ENCODE assay signal across 17 cellular contexts in the genomic region with DNA sequence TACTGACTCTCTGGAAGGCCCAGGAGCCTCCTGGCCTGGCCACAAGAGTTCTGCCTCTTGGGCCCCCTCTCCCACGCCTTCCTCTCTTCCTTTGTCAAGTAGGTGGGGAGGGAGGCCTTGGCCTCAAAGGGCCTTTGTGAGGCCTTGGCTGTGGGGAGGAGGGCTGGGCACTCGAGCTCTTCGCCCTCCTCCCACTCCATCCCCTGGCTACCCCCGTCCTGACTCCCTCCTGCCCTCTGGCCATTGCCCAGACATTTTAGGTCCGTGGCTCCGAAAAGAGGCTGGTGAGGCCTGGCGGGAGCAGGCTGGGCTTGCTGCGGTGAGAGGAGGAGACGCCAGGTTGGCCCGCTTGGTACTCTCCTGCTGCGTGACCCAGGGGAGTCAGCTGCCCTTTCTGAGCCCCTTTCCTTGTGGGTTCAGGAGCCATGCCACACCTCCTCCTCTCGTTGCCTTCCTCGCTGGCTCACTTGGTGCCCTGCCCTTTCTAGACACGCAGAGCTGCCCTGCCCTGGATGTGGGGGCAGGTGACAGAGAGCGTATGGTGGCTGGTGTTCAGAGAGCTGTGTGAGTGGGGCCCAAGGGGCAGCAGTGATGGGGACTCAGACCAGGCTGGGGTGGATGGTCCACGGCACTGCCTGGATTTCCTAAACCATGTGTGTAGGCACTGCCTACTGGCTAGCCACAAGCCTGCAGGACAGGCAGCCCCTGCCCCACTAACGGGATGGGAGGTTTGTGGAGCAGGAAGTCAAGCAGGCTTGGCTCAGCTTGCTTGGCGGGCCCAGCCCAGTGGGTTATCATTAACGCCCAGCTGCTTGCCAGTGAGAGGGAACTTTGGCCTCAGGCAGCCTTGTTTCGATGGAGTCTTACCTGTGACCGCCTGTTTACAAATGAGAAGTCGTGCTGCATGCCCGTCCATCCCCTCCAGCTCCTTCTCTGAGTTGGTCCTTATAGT. TPM values are rescaled to one million over a fixed set of nuclear protein-coding genes. Genes with fewer than 3 reads are reported as not detected.
DNase-seq lines count a peak whose midpoint lies in the region; ATAC-seq and TF ChIP-seq lines count a peak whose summit lies in the region.
"Had no signal": no experiment of that assay in that cellular context is flagged by ENCODE, and none has a peak within 500 bp of the region (broad histone marks: within the 10 kb centered on the region; RNA-seq: fewer than 3 reads in every experiment).

No MANE protein-coding gene starts in this region.

- H3K36me3 Mint-ChIP-seq in Calu3 (ENCODE audit: insufficient read depth, unreplicated experiment), result peaks cover 13% of the 10 kb centered on the region
- H3K36me3 Mint-ChIP-seq in activated naive CD4-positive, alpha-beta T cell treated with anti-CD3 and anti-CD28 coated beads, Interleukin-2, amount 50 U/mL, for 72 hours, result no peaks in the 10 kb centered on the region
- H3K36me3 Mint-ChIP-seq: activated naive CD4-positive, alpha-beta T cell treated with anti-CD3 and anti-CD28 coated beads, Interleukin-2, amount 50 U/mL, for 24 hours had no signal

- CTCF ChIA-PET in Calu3 (lab: Charles Lee), result interaction anchor here (0.6 to 1.7 kb wide), 6 partner anchors 11 to 1607 kb away, joined by 3 to 9 read pairs (median 4); a partner anchor contains a TSS

- peak overlapping the region; percentile 85; the same call in 1 of the 2 replicates for H3K27ac ChIP-seq in VCaP
- H3K27ac ChIP-seq in rectal smooth muscle tissue (ENCODE audit: low read depth, low read length), result peak overlapping the region; percentile 18
- H3K27ac ChIP-seq: cardiac muscle cell had no signal

- no peaks in the 10 kb centered on the region for H3K27me3 ChIP-seq in rectal smooth muscle tissue (ENCODE audit: control insufficient read depth, insufficient read depth, low read length)
- H3K27me3 ChIP-seq: cardiac muscle cell, heart right ventricle had no signal

- BruUV-seq in Calu3 (replicated peaks; lab: Mats Ljungman, UMichigan), result no TSS peak

- peaks cover 3% of the 10 kb centered on the region for H3K4me1 ChIP-seq in rectal smooth muscle tissue (ENCODE audit: control insufficient read depth, insufficient read depth, low read length)

- ATAC-seq in left lobe of liver, result peak; percentile 80
- ATAC-seq in activated naive CD4-positive, alpha-beta T cell treated with anti-CD3 and anti-CD28 coated beads, Interleukin-2, amount 50 U/mL, for 72 hours, result no peak
- ATAC-seq: activated CD4-positive, CD25-positive, alpha-beta regulatory T cell treated with anti-CD3 and anti-CD28 coated beads, Interleukin-2, amount 50 U/mL, for 24 hours; SK-N-SH treated with all-trans-retinoic acid at 6 μM for 48 hours had no signal

- peak overlapping the region; percentile 10 for H3K9ac ChIP-seq in rectal smooth muscle tissue (ENCODE audit: low read length)

- peak overlapping the region; percentile 54 for H3K27ac Mint-ChIP-seq in Calu3 (ENCODE audit: unreplicated experiment)
- H3K27ac Mint-ChIP-seq in activated naive CD4-positive, alpha-beta T cell treated with anti-CD3 and anti-CD28 coated beads, Interleukin-2, amount 50 U/mL, for 72 hours, result no peak overlapping the region
- H3K27ac Mint-ChIP-seq: activated naive CD4-positive, alpha-beta T cell treated with anti-CD3 and anti-CD28 coated beads, Interleukin-2, amount 50 U/mL, for 24 hours had no signal

- H3K9me3 Mint-ChIP-seq in Calu3 (ENCODE audit: low read depth, unreplicated experiment), result no peaks in the 10 kb centered on the region
- H3K9me3 Mint-ChIP-seq in activated naive CD4-positive, alpha-beta T cell treated with anti-CD3 and anti-CD28 coated beads, Interleukin-2, amount 50 U/mL, for 72 hours, result no peaks in the 10 kb centered on the region
- H3K9me3 Mint-ChIP-seq: activated naive CD4-positive, alpha-beta T cell treated with anti-CD3 and anti-CD28 coated beads, Interleukin-2, amount 50 U/mL, for 24 hours had no signal

- TF ChIP-seq CTCF in Calu3 (IDR thresholded peaks at IDR 0.05; ENCODE audit: unreplicated experiment), result no peak
- no peak for TF ChIP-seq CTCF in VCaP (conservative IDR thresholded peaks at IDR 0.05)

- no peaks in the 10 kb centered on the region for H3K36me3 ChIP-seq in rectal smooth muscle tissue (ENCODE audit: control insufficient read depth, insufficient read depth, low read length)
- H3K36me3 ChIP-seq: cardiac muscle cell had no signal

- peaks cover 70% of the 10 kb centered on the region for H3K4me1 Mint-ChIP-seq in Calu3 (ENCODE audit: low read depth, unreplicated experiment)

- no peak overlapping the region for H3K4me3 ChIP-seq in rectal smooth muscle tissue (ENCODE audit: low read length)
- H3K4me3 ChIP-seq: cardiac muscle cell, heart right ventricle had no signal

- DNase-seq in Calu3, result peak; percentile 56
- peak; percentile 91 for DNase-seq in left lobe of liver (ENCODE audit: low spot score)
- DNase-seq in HK-2 (ENCODE audit: unreplicated experiment), result no peak
- DNase-seq in activated naive CD4-positive, alpha-beta T cell treated with anti-CD3 and anti-CD28 coated beads, Interleukin-2, amount 50 U/mL, for 72 hours (ENCODE audit: low spot score in 2 of 2), result no peak
- no peak for DNase-seq in SIG-M5 (lab: John Stamatoyannopoulos, UW)
- DNase-seq in NCI-H1092 (lab: John Stamatoyannopoulos, UW), result no peak
- DNase-seq: activated CD8-positive, alpha-beta memory T cell treated with anti-CD3 and anti-CD28 coated beads, Interleukin-2, amount 50 U/mL, for 4 hours; DMS79 treated with DMSO at 0.1 percent for 48 hours; heart right ventricle; NCI-H1092 treated with DMSO at 0.1 percent for 48 hours; stimulated activated CD4-positive, alpha-beta T cell treated with anti-CD3 and anti-CD28 coated beads, Interleukin-15, amount 100 ng/mL, for 24 hours had no signal

- intact Hi-C loops in Calu3 (cut with micrococcal nuclease; ENCODE audit: unreplicated experiment), result no loop called here

- no peaks in the 10 kb centered on the region for H3K27me3 Mint-ChIP-seq in Calu3 (ENCODE audit: unreplicated experiment)
- H3K27me3 Mint-ChIP-seq: activated naive CD4-positive, alpha-beta T cell treated with anti-CD3 and anti-CD28 coated beads, Interleukin-2, amount 50 U/mL, for 24 hours had no signal

- H3K4me3 Mint-ChIP-seq in Calu3 (ENCODE audit: low read depth, unreplicated experiment), result peak overlapping the region; percentile 37
- H3K4me3 Mint-ChIP-seq: activated naive CD4-positive, alpha-beta T cell treated with anti-CD3 and anti-CD28 coated beads, Interleukin-2, amount 50 U/mL, for 24 hours had no signal

RNA-seq across cellular contexts. Expression of a gene that starts 15.8 kb away (rescaled TPM):
- total RNA-seq in Calu3 (2022) (1.1 and 2.6 TPM in 2 replicates), left lobe of liver (3.4 TPM)
- not detected for total RNA-seq in activated naive CD4-positive, alpha-beta T cell treated with anti-CD3 and anti-CD28 coated beads, Interleukin-2, amount 50 U/mL, for 72 hours
- total RNA-seq: cardiac muscle cell had no signal

RNA-seq across cellular contexts. Expression of a gene that starts 20.0 kb away (rescaled TPM):
- total RNA-seq in Calu3 (2022), result 22.3 and 41.5 TPM in 2 replicates
- 78.1 TPM for total RNA-seq in left lobe of liver
- total RNA-seq in activated naive CD4-positive, alpha-beta T cell treated with anti-CD3 and anti-CD28 coated beads, Interleukin-2, amount 50 U/mL, for 72 hours, result 1 to 10 TPM in 1 of 2 donors, under 1 TPM in 1; 0.89 to 2.5 TPM

RNA-seq across cellular contexts. Expression of a gene that starts 41.2 kb away (rescaled TPM):
- total RNA-seq in Calu3 (2022) (3.7 and 5.2 TPM in 2 replicates), left lobe of liver (38.5 TPM)
- total RNA-seq in activated naive CD4-positive, alpha-beta T cell treated with anti-CD3 and anti-CD28 coated beads, Interleukin-2, amount 50 U/mL, for 72 hours, result under 1 TPM in 1 of 2 donors, not detected in 1; 0.32 TPM

RNA-seq across cellular contexts. Expression of a gene that starts 52.6 kb away (rescaled TPM):
- 0.28 and 0.39 TPM in 2 replicates for total RNA-seq in Calu3 (2022)
- not detected for total RNA-seq in left lobe of liver
- total RNA-seq in activated naive CD4-positive, alpha-beta T cell treated with anti-CD3 and anti-CD28 coated beads, Interleukin-2, amount 50 U/mL, for 72 hours, result not detected
- total RNA-seq: cardiac muscle cell, heart right ventricle had no signal

Comparison
In these comparisons a context has a peak if more than half of its experiments do, and no peak if none do; other contexts are left out.
1. DNase-seq: peak in Calu3 (single experiment) and left lobe of liver (single experiment); none in HK-2 (single experiment), activated naive CD4-positive, alpha-beta T cell treated with anti-CD3 and anti-CD28 coated beads, Interleukin-2, amount 50 U/mL, for 72 hours (0 of 2), SIG-M5 (single experiment) and NCI-H1092 (single experiment).